14 cellular contexts compared by ENCODE assay signal in the genomic region with DNA sequence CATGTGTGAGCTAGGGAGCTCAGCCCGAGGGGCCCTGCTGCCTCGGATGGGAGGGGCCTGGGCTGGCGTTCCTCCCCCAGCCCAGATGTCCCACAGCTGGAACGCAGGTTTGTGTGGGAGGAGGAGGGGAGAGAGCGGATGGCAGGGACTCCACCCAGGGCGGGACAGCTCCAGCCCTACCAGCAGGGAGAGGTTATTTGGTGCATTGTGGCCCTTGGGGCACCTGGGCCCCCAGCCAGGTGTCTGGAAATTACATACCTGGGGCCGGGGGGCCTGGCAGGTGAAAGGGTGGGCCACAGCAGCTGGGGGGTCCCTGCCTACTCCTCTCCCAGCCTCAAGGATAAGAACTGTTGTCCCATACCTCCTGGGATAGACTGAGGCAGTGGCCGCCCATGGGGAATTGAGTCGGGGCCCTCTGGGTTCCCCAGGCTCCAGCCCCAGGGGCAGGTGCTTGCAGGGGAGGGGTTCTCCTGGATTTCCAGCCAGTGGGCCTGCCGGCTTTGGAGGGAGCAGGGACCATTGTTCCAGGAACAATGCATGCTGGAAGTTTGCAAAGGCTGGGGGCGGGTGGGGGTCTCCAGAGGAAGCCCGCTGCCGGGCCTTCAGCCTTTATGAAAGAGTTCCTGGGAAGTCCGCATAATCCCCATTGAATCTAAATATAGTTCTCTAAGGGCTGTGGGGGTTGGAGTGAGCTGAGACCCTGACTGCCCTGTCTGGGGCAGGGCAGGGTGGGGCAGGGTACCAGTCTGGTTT. TPM values are rescaled to one million over a fixed set of nuclear protein-coding genes. Genes with fewer than 3 reads are reported as not detected.
A peak's percentile ranks its signal among the peaks of the same experiment; 100 is the strongest.
DNase-seq lines count a peak whose midpoint lies in the region; ATAC-seq and TF ChIP-seq lines count a peak whose summit lies in the region.
"Had no signal": no experiment of that assay in that cellular context is flagged by ENCODE, and none has a peak within 500 bp of the region (broad histone marks: within the 10 kb centered on the region; RNA-seq: fewer than 3 reads in every experiment).

No MANE protein-coding gene starts in this region.

- no peaks in the 10 kb centered on the region for H3K36me3 Mint-ChIP-seq in activated naive CD8-positive, alpha-beta T cell treated with anti-CD3 and anti-CD28 coated beads, Interleukin-2, amount 10 ng/mL, durations not matched to agents 7 days and 5 days

- peak overlapping the region; percentile 22 for H3K9ac ChIP-seq in iPS-18a (ENCODE audit: low read length)

- ATAC-seq in activated naive CD8-positive, alpha-beta T cell treated with anti-CD3 and anti-CD28 coated beads, Interleukin-2, amount 10 ng/mL, durations not matched to agents 7 days and 5 days (ENCODE audit: low read depth): no peak
- ATAC-seq in sciatic nerve: no peak
- no peak for ATAC-seq in HG02763 (IDR thresholded peaks at IDR 0.05; ENCODE audit: unreplicated experiment)
- no peak for ATAC-seq in HG02798 (IDR thresholded peaks at IDR 0.05; ENCODE audit: poor library complexity, unreplicated experiment)
- ATAC-seq: effector memory CD8-positive, alpha-beta T cell; stimulated activated effector memory CD8-positive, alpha-beta T cell treated with anti-CD3 and anti-CD28 coated beads, Interleukin-12 subunit alpha, Interleukin-12 subunit beta, amount 100 ng/mL, for 72 hours had no signal

- H3K4me1 ChIP-seq in iPS-18a (ENCODE audit: control insufficient read depth, low read depth, low read length): peaks cover 24% of the 10 kb centered on the region

- H3K4me1 Mint-ChIP-seq in activated naive CD8-positive, alpha-beta T cell treated with anti-CD3 and anti-CD28 coated beads, Interleukin-2, amount 10 ng/mL, durations not matched to agents 7 days and 5 days: no peaks in the 10 kb centered on the region

- no peaks in the 10 kb centered on the region for H3K9me3 ChIP-seq in iPS-18a (ENCODE audit: control insufficient read depth, low read depth, low read length)

- H3K4me3 ChIP-seq in HFF-Myc (replicated peaks; ENCODE audit: low read depth, low read length): peak overlapping the region; percentile 65
- peak overlapping the region; percentile 78 for H3K4me3 ChIP-seq in iPS-18a (ENCODE audit: low read length)

- intact Hi-C loops in sciatic nerve (cut with DNase I): loop anchor here (5.0 kb wide), 1 partner anchor 503 kb away; no protein-coding TSS in a partner anchor

- H3K27ac ChIP-seq in iPS-18a (ENCODE audit: low read length): no peak overlapping the region

- no peak for DNase-seq in HFF-Myc (ENCODE audit: extremely low read depth, low read depth)
- DNase-seq in activated naive CD8-positive, alpha-beta T cell treated with anti-CD3 and anti-CD28 coated beads, Interleukin-2, amount 10 ng/mL, durations not matched to agents 7 days and 5 days: peak; percentile 22
- peak; percentile 55 for DNase-seq in sciatic nerve (ENCODE audit: low spot score)
- no peak for DNase-seq in NCI-H1436 (lab: John Stamatoyannopoulos, UW)
- no peak for DNase-seq in HT-29 (ENCODE audit: low spot score)
- DNase-seq: DND-41; effector memory CD8-positive, alpha-beta T cell; kidney glomerular epithelial cell; NCI-H1092 had no signal

- no peaks in the 10 kb centered on the region for H3K9me3 Mint-ChIP-seq in activated naive CD8-positive, alpha-beta T cell treated with anti-CD3 and anti-CD28 coated beads, Interleukin-2, amount 10 ng/mL, durations not matched to agents 7 days and 5 days
- H3K9me3 Mint-ChIP-seq: activated T-helper 2 cell treated with anti-CD3 and anti-CD28 coated beads, Interferon-gamma antibody, Interleukin-2, Interleukin-4, amounts not matched to agents 10 μg/mL and 5 μg/mL and 100 μg/mL, durations not matched to agents 14 hours and 24 hours and 36 hours; effector memory CD8-positive, alpha-beta T cell; stimulated activated effector memory CD8-positive, alpha-beta T cell treated with anti-CD3 and anti-CD28 coated beads, Interleukin-12 subunit alpha, Interleukin-12 subunit beta, amount 100 ng/mL, for 72 hours had no signal

- H3K36me3 ChIP-seq in iPS-18a (ENCODE audit: control insufficient read depth, low read depth, low read length): no peaks in the 10 kb centered on the region

- H3K27me3 ChIP-seq in iPS-18a (ENCODE audit: control insufficient read depth, insufficient read depth, low read length): peaks cover 31% of the 10 kb centered on the region

- no peak overlapping the region for H3K4me3 Mint-ChIP-seq in activated naive CD8-positive, alpha-beta T cell treated with anti-CD3 and anti-CD28 coated beads, Interleukin-2, amount 10 ng/mL, durations not matched to agents 7 days and 5 days
- H3K4me3 Mint-ChIP-seq: effector memory CD8-positive, alpha-beta T cell; stimulated activated effector memory CD8-positive, alpha-beta T cell treated with anti-CD3 and anti-CD28 coated beads, Interleukin-12 subunit alpha, Interleukin-12 subunit beta, amount 100 ng/mL, for 72 hours had no signal

- POLR2A ChIA-PET in activated naive CD8-positive, alpha-beta T cell treated with anti-CD3 and anti-CD28 coated beads, Interleukin-2, amount 10 ng/mL, durations not matched to agents 7 days and 5 days (lab: Charles Lee): no interaction called here

- peaks cover 23% of the 10 kb centered on the region for H3K27me3 Mint-ChIP-seq in activated naive CD8-positive, alpha-beta T cell treated with anti-CD3 and anti-CD28 coated beads, Interleukin-2, amount 10 ng/mL, durations not matched to agents 7 days and 5 days

- no peak for TF ChIP-seq CTCF in HFF-Myc (IDR thresholded peaks at IDR 0.05; ENCODE audit: low read depth, low read length, missing control alignments)

- no peak overlapping the region for H3K27ac Mint-ChIP-seq in activated naive CD8-positive, alpha-beta T cell treated with anti-CD3 and anti-CD28 coated beads, Interleukin-2, amount 10 ng/mL, durations not matched to agents 7 days and 5 days
- H3K27ac Mint-ChIP-seq: activated T-helper 2 cell treated with anti-CD3 and anti-CD28 coated beads, Interferon-gamma antibody, Interleukin-2, Interleukin-4, amounts not matched to agents 10 μg/mL and 5 μg/mL and 100 μg/mL, durations not matched to agents 14 hours and 24 hours and 36 hours; effector memory CD8-positive, alpha-beta T cell; stimulated activated effector memory CD8-positive, alpha-beta T cell treated with anti-CD3 and anti-CD28 coated beads, Interleukin-12 subunit alpha, Interleukin-12 subunit beta, amount 100 ng/mL, for 72 hours had no signal

RNA-seq across cellular contexts. Expression of gene KIF26A, which starts 1.2 kb away (rescaled TPM):
- under 1 TPM; 0.17 to 0.26 TPM for total RNA-seq in activated naive CD8-positive, alpha-beta T cell treated with anti-CD3 and anti-CD28 coated beads, Interleukin-2, amount 10 ng/mL, durations not matched to agents 7 days and 5 days
- total RNA-seq in sciatic nerve: 10.4 TPM
- total RNA-seq in HT-29 (2014; rRNA removed; shearing (Covaris generic)): not detected in 2 replicates

RNA-seq across cellular contexts. Expression of gene ASPG, which starts 54.1 kb away (rescaled TPM):
- total RNA-seq in activated naive CD8-positive, alpha-beta T cell treated with anti-CD3 and anti-CD28 coated beads, Interleukin-2, amount 10 ng/mL, durations not matched to agents 7 days and 5 days: not detected
- total RNA-seq in sciatic nerve: 4.6 TPM
- total RNA-seq in HT-29 (2014; rRNA removed; shearing (Covaris generic)): not detected in 2 replicates
- total RNA-seq: activated T-helper 2 cell treated with anti-CD3 and anti-CD28 coated beads, Interferon-gamma antibody, Interleukin-2, Interleukin-4, amounts not matched to agents 10 μg/mL and 5 μg/mL and 100 μg/mL, durations not matched to agents 14 hours and 24 hours and 36 hours had no signal

Comparison
In these comparisons a context has a peak if more than half of its experiments do, and no peak if none do; other contexts are left out.
1. DNase-seq: peak in activated naive CD8-positive, alpha-beta T cell treated with anti-CD3 and anti-CD28 coated beads, Interleukin-2, amount 10 ng/mL, durations not matched to agents 7 days and 5 days (single experiment) and sciatic nerve (single experiment); none in HFF-Myc (single experiment), NCI-H1436 (single experiment) and HT-29 (single experiment).